ENCODE assay signal across 9 cellular contexts in the genomic region with DNA sequence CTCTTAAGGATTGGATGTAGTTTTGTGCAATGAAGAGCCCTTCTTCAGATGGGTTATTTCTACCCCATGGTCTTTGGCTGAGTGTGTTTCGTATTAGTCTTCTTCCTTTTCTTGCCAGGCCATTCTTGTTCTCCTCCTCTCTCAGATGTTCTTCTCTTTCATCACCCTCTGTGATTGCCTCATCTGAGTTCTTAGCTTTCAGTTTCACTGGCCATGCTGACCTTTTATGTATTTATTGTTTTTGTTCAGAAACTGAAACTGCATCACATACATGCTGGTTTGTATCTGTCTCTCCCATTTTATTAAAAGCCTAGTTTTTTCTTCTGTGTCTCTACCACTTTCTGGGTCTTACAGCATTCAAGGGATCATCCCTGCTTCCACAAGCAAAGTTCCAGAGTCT. TPM values are rescaled to one million over a fixed set of nuclear protein-coding genes. Genes with fewer than 3 reads are reported as not detected.
A peak's percentile ranks its signal among the peaks of the same experiment; 100 is the strongest.
DNase-seq lines count a peak whose midpoint lies in the region; ATAC-seq and TF ChIP-seq lines count a peak whose summit lies in the region.
"Had no signal": no experiment of that assay in that cellular context is flagged by ENCODE, and none has a peak within 500 bp of the region (broad histone marks: within the 10 kb centered on the region; RNA-seq: fewer than 3 reads in every experiment).

No MANE protein-coding gene starts in this region.

- no peak for TF ChIP-seq CTCF in activated CD8-positive, alpha-beta T cell treated with anti-CD3 and anti-CD28 coated beads for 36 hours (IDR thresholded peaks at IDR 0.05)

- H3K4me1 Mint-ChIP-seq in activated CD8-positive, alpha-beta T cell treated with anti-CD3 and anti-CD28 coated beads for 36 hours (ENCODE audit: low read depth), result peaks cover 85% of the 10 kb centered on the region

- intact Hi-C loops in activated CD8-positive, alpha-beta T cell treated with anti-CD3 and anti-CD28 coated beads for 36 hours (cut with micrococcal nuclease), result no loop called here

- CTCF ChIA-PET in activated CD8-positive, alpha-beta T cell treated with anti-CD3 and anti-CD28 coated beads for 36 hours (lab: Charles Lee), result interaction anchor here (1.5 kb wide), 1 partner anchor 193 kb away, joined by 6 read pairs; no protein-coding TSS in a partner anchor

- ATAC-seq in GM18909 (IDR thresholded peaks at IDR 0.05; ENCODE audit: poor library complexity, unreplicated experiment), result peak; percentile 77
- peak; percentile 59 for ATAC-seq in HG03108 (IDR thresholded peaks at IDR 0.05; ENCODE audit: unreplicated experiment)
- ATAC-seq in activated CD8-positive, alpha-beta T cell treated with anti-CD3 and anti-CD28 coated beads for 36 hours, result peak; percentile 29

- peak overlapping the region; percentile 7 for H3K4me3 Mint-ChIP-seq in activated CD8-positive, alpha-beta T cell treated with anti-CD3 and anti-CD28 coated beads for 36 hours
- H3K4me3 Mint-ChIP-seq: brain had no signal

- H3K9me3 Mint-ChIP-seq in activated CD8-positive, alpha-beta T cell treated with anti-CD3 and anti-CD28 coated beads for 36 hours, result no peaks in the 10 kb centered on the region

- H3K27me3 Mint-ChIP-seq in activated CD8-positive, alpha-beta T cell treated with anti-CD3 and anti-CD28 coated beads for 36 hours, result no peaks in the 10 kb centered on the region
- H3K27me3 Mint-ChIP-seq: brain had no signal

- H3K27ac Mint-ChIP-seq in activated CD8-positive, alpha-beta T cell treated with anti-CD3 and anti-CD28 coated beads for 36 hours, result peak overlapping the region; percentile 85

- DNase-seq in AG08395 (ENCODE audit: low spot score), result peak; percentile 71
- peak; percentile 39 for DNase-seq in activated CD8-positive, alpha-beta T cell treated with anti-CD3 and anti-CD28 coated beads for 36 hours
- peak; percentile 3 for DNase-seq in kidney glomerular epithelial cell (lab: John Stamatoyannopoulos, UW)
- no peak for DNase-seq in cerebellum (ENCODE audit: low spot score)
- DNase-seq in NCI-H1092 treated with DMSO at 0.1 percent for 48 hours (lab: John Stamatoyannopoulos, UW), result no peak
- no peak for DNase-seq in KG1 (lab: John Stamatoyannopoulos, UW)

- peaks cover 13% of the 10 kb centered on the region for H3K36me3 Mint-ChIP-seq in activated CD8-positive, alpha-beta T cell treated with anti-CD3 and anti-CD28 coated beads for 36 hours (ENCODE audit: low read depth)

- POLR2A ChIA-PET in activated CD8-positive, alpha-beta T cell treated with anti-CD3 and anti-CD28 coated beads for 36 hours (lab: Charles Lee), result interaction anchor here (1.0 to 2.0 kb wide), 2 partner anchors 13 to 36 kb away, joined by 4 to 9 read pairs; no protein-coding TSS in a partner anchor

RNA-seq across cellular contexts. Expression of a gene that starts 21.7 kb away (rescaled TPM):
- 10 to 100 TPM; 34.8 to 36.9 TPM for total RNA-seq in activated CD8-positive, alpha-beta T cell treated with anti-CD3 and anti-CD28 coated beads for 36 hours
- total RNA-seq in cerebellum, result 19.6 TPM

Comparison
In these comparisons a context has a peak if more than half of its experiments do, and no peak if none do; other contexts are left out.
1. DNase-seq: peak in AG08395 (single experiment), activated CD8-positive, alpha-beta T cell treated with anti-CD3 and anti-CD28 coated beads for 36 hours (single experiment) and kidney glomerular epithelial cell (single experiment); none in cerebellum (single experiment), NCI-H1092 treated with DMSO at 0.1 percent for 48 hours (single experiment) and KG1 (single experiment).
2. Peak in every context shown above with its lines, with median percentiles within 50 percentile points of each other: ATAC-seq.